10 cellular contexts compared by ENCODE assay signal in the genomic region with DNA sequence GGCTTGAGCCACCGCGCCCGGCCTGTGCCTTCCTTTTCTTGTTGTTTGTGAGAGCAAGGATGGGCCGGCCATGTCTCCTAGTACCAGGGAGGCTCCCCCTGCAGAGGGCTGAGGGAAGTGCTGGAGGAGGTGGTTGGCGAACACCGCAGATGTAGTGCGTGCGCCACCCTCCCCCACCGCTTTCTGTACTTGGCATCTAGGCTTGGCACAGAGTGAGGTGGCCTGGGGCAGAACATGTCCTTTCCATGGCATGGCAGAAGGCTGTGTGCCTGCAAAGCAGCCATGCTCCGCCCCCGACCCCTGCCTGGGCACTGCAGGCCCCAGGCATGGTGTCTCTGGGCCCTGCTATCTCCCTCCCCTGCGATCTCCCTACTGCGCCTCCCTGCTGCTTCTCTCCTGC. TPM values are rescaled to one million over a fixed set of nuclear protein-coding genes. Genes with fewer than 3 reads are reported as not detected.
DNase-seq lines count a peak whose midpoint lies in the region; ATAC-seq and TF ChIP-seq lines count a peak whose summit lies in the region.
"Had no signal": no experiment of that assay in that cellular context is flagged by ENCODE, and none has a peak within 500 bp of the region (broad histone marks: within the 10 kb centered on the region; RNA-seq: fewer than 3 reads in every experiment).

No MANE protein-coding gene starts in this region.

- no peaks in the 10 kb centered on the region for H3K9me3 Mint-ChIP-seq in activated naive CD8-positive, alpha-beta T cell treated with anti-CD3 and anti-CD28 coated beads for 36 hours

- H3K27ac Mint-ChIP-seq in activated naive CD8-positive, alpha-beta T cell treated with anti-CD3 and anti-CD28 coated beads for 36 hours, result no peak overlapping the region

- no peak overlapping the region for H3K4me3 Mint-ChIP-seq in activated naive CD8-positive, alpha-beta T cell treated with anti-CD3 and anti-CD28 coated beads for 36 hours

- ATAC-seq in GM19328 (IDR thresholded peaks at IDR 0.05; ENCODE audit: unreplicated experiment), result no peak

- peaks cover 31% of the 10 kb centered on the region for H3K27me3 ChIP-seq in AG04450 (ENCODE audit: control insufficient read depth, insufficient read depth, low read length)
- H3K27me3 ChIP-seq: upper lobe of left lung had no signal

- in situ Hi-C loops in ACHN (cut with HindIII; ENCODE audit: low pct_ligation_motif_present, low pct_unique_long_range_greater_than_20kb, low sequenced_read_pairs), result no loop called here

- no peak overlapping the region for H3K27ac ChIP-seq in AG04450 (ENCODE audit: low read depth, low read length)
- H3K27ac ChIP-seq: upper lobe of left lung had no signal

- peak; percentile 34 for TF ChIP-seq CTCF in AG04450 (IDR thresholded peaks at IDR 0.05; ENCODE audit: low read depth, low read length)

- CTCF ChIA-PET in AG04450 (lab: Charles Lee), result interaction anchor here (0.6 to 0.9 kb wide), 2 partner anchors 29 to 48 kb away, joined by 3 read pairs; no protein-coding TSS in a partner anchor

- H3K27me3 Mint-ChIP-seq in activated naive CD8-positive, alpha-beta T cell treated with anti-CD3 and anti-CD28 coated beads for 36 hours, result peaks cover 22% of the 10 kb centered on the region

- no peaks in the 10 kb centered on the region for H3K4me1 Mint-ChIP-seq in activated naive CD8-positive, alpha-beta T cell treated with anti-CD3 and anti-CD28 coated beads for 36 hours

- H3K36me3 Mint-ChIP-seq in activated naive CD8-positive, alpha-beta T cell treated with anti-CD3 and anti-CD28 coated beads for 36 hours, result no peaks in the 10 kb centered on the region

- no peak overlapping the region for H3K4me3 ChIP-seq in AG04450 (ENCODE audit: low read depth, low read length)
- H3K4me3 ChIP-seq: upper lobe of left lung had no signal

- POLR2A ChIA-PET in AG04450 (lab: Yijun Ruan, JAX), result no interaction called here

- DNase-seq in AG04450 (ENCODE audit: low read depth, low spot score) (no peak), HCEC 1CT (peak; percentile 6), iPS-NIHi11 (ENCODE audit: low spot score) (peak; percentile 79), ACHN (no peak), medulla oblongata (ENCODE audit: extremely low spot score) (no peak), SKM-1 (lab: John Stamatoyannopoulos, UW; ENCODE audit: unreplicated experiment) (no peak)
- peak; percentile 12 for DNase-seq in activated naive CD8-positive, alpha-beta T cell treated with anti-CD3 and anti-CD28 coated beads for 36 hours
- DNase-seq: GDM1 had no signal

- H3K9me3 ChIP-seq in AG04450 (ENCODE audit: control insufficient read depth, insufficient read depth, low read length), result no peaks in the 10 kb centered on the region
- H3K9me3 ChIP-seq: upper lobe of left lung had no signal

RNA-seq across cellular contexts. Expression of gene ALPL, which starts 30.7 kb away (rescaled TPM):
- 1.8 and 3.0 TPM in 2 replicates for polyA plus RNA-seq in AG04450 (2011; rRNA removed)
- 1.3 and 2.2 TPM in 2 replicates for polyA minus RNA-seq in AG04450 (2011; rRNA and poly(A)+ RNA removed)
- not detected for total RNA-seq in activated naive CD8-positive, alpha-beta T cell treated with anti-CD3 and anti-CD28 coated beads for 36 hours

Comparison
In these comparisons a context has a peak if more than half of its experiments do, and no peak if none do; other contexts are left out.
1. DNase-seq: peak in HCEC 1CT (single experiment), activated naive CD8-positive, alpha-beta T cell treated with anti-CD3 and anti-CD28 coated beads for 36 hours (single experiment) and iPS-NIHi11 (single experiment); none in AG04450 (single experiment), ACHN (single experiment), medulla oblongata (single experiment) and SKM-1 (single experiment).